Comparison of ENCODE assay signal across 29 cellular contexts in the genomic region with DNA sequence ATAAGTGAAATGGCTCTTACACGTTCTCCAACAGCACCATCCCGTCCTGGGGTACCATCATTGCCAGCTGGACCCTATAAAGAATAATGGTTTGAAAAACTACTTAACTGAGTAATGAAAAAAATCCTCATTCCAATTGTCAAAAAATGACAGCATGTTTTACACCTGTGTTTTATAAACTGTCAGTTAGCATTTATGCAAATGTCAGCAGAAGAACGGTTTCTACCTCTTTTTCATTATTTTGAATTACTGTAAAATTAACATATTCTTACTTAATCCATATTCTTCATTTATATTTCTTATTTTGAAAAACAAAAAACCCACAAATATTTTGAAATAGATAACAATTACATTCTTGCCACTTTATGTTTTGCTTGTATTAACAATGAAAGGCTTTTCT.
"Had no signal": no experiment of that assay in that cellular context is flagged by ENCODE, and none has a peak within 500 bp of the region (broad histone marks: within the 10 kb centered on the region; RNA-seq: fewer than 3 reads in every experiment).

No MANE protein-coding gene starts in this region.

- H3K27me3 ChIP-seq: heart right ventricle, hepatocyte, left lung, neural progenitor cell, neutrophil, right atrium auricular region, testis, thyroid gland, transverse colon, upper lobe of left lung had no signal

- FAIRE-seq: keratinocyte, urothelium cell line had no signal

- H3K9me3 ChIP-seq: heart right ventricle, left lung, lower lobe of right lung, neutrophil, right atrium auricular region, testis, thyroid gland, transverse colon, upper lobe of left lung had no signal

- H3K9ac ChIP-seq: neural progenitor cell had no signal

- H2AFZ ChIP-seq: hepatocyte, neural progenitor cell had no signal

- H3K4me3 ChIP-seq: heart right ventricle, hepatocyte, left lung, lower lobe of right lung, neural progenitor cell, right atrium auricular region, skin epidermis, testis, thyroid gland, transverse colon, upper lobe of left lung had no signal

- H3K27ac ChIP-seq: heart right ventricle, hepatocyte, lower lobe of right lung, neural progenitor cell, neutrophil, right atrium auricular region, testis, thyroid gland, transverse colon, upper lobe of left lung had no signal

- H3K36me3 ChIP-seq: left lung, neural progenitor cell, neutrophil had no signal

- DNase-seq: heart right ventricle; left colon; left lung; lower lobe of right lung; mammary epithelial cell; mesenchymal stem cell; naive B cell; natural killer cell; nephron progenitor cell; occipital lobe; stimulated activated CD4-positive, alpha-beta T cell treated with anti-CD3 and anti-CD28 coated beads, Interleukin-1b, Interleukin-23, amount 100 ng/mL, for 48 hours; stimulated activated CD4-positive, alpha-beta T cell treated with anti-CD3 and anti-CD28 coated beads, Interleukin-2, amount 100 ng/mL, for 48 hours; stimulated activated CD4-positive, alpha-beta T cell treated with anti-CD3 and anti-CD28 coated beads, Interleukin-4, amount 100 ng/mL, for 4 hours; stimulated activated CD8-positive, alpha-beta memory T cell treated with anti-CD3 and anti-CD28 coated beads, Interleukin-4, amount 100 ng/mL, for 48 hours; stimulated activated naive CD4-positive, alpha-beta T cell treated with Interleukin-2 at 50 U/mL for 16 hours; stimulated activated naive CD8-positive, alpha-beta T cell treated with anti-CD3 and anti-CD28 coated beads, Interleukin-15, amount 100 ng/mL, for 72 hours; testis; thyroid gland; transverse colon; upper lobe of left lung had no signal

- ATAC-seq: heart right ventricle; left colon; left lung; lower lobe of right lung; natural killer cell; sciatic nerve; stimulated activated memory B cell treated with anti-CD40 and anti-IgM and Interleukin-4, amounts not matched to agents 10 μg/mL and 1 μg/mL and 100 μg/mL, for 72 hours; stimulated activated naive CD8-positive, alpha-beta T cell treated with anti-CD3 and anti-CD28 coated beads, Interleukin-15, amount 100 ng/mL, for 72 hours had no signal

- H3K79me2 ChIP-seq: hepatocyte had no signal

- H3K4me2 ChIP-seq: hepatocyte, neural progenitor cell had no signal

- H3K4me1 ChIP-seq: heart right ventricle, left lung, lower lobe of right lung, neural progenitor cell, right atrium auricular region, testis, thyroid gland, transverse colon, upper lobe of left lung had no signal
